18 cellular contexts compared by ENCODE assay signal in the genomic region with DNA sequence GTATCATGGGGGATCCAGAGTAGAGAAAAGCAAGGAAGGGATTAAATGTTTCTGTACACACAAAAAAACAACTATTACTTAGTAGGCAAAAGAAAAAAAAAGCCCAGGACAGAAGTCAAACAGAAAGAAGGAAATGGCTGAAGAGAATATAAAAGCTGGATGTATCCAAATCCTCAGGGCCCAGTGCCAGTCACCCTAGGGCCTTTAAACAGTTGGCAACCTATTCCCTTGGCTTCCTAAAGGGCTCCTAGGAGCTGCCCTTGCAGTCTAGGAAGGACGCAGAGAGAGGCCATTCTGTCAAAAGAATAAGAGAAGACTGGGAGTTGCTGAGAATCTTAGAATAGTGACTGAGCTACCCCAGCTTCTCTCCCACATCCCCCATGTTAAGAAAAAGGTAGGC. TPM values are rescaled to one million over a fixed set of nuclear protein-coding genes. Genes with fewer than 3 reads are reported as not detected.
DNase-seq lines count a peak whose midpoint lies in the region; ATAC-seq and TF ChIP-seq lines count a peak whose summit lies in the region.
"Had no signal": no experiment of that assay in that cellular context is flagged by ENCODE, and none has a peak within 500 bp of the region (broad histone marks: within the 10 kb centered on the region; RNA-seq: fewer than 3 reads in every experiment).

No MANE protein-coding gene starts in this region.

- H3K9me3 Mint-ChIP-seq in activated naive CD8-positive, alpha-beta T cell treated with anti-CD3 and anti-CD28 coated beads, Interleukin-2, amount 50 U/mL, for 24 hours, result no peaks in the 10 kb centered on the region
- H3K9me3 Mint-ChIP-seq in natural killer cell, result no peaks in the 10 kb centered on the region
- H3K9me3 Mint-ChIP-seq: mesothelial cell of epicardium had no signal

- 64 to 89% (median 72%) methylated on average over 1 of the region's 1 CpG for WGBS in heart left ventricle, 4 donors
- WGBS in suprapubic skin, result 41% methylated on average over 1 of the region's 1 CpG

- H3K9me3 ChIP-seq in heart left ventricle (no peaks in the 10 kb centered on the region), suprapubic skin (no peaks in the 10 kb centered on the region)

- H3K4me3 ChIP-seq in heart left ventricle (no peak overlapping the region), suprapubic skin (no peak overlapping the region)
- H3K4me3 ChIP-seq: SK-N-MC had no signal

- H3K27me3 Mint-ChIP-seq in activated naive CD8-positive, alpha-beta T cell treated with anti-CD3 and anti-CD28 coated beads, Interleukin-2, amount 50 U/mL, for 24 hours, result no peaks in the 10 kb centered on the region
- H3K27me3 Mint-ChIP-seq in natural killer cell (ENCODE audit: low read depth in 2 of 2), result no peaks in the 10 kb centered on the region
- H3K27me3 Mint-ChIP-seq: progenitor cell of endocrine pancreas had no signal

- ATAC-seq in heart left ventricle, result no peak
- ATAC-seq in Right ventricle myocardium superior (ENCODE audit: poor library complexity), result no peak
- ATAC-seq in activated naive CD8-positive, alpha-beta T cell treated with anti-CD3 and anti-CD28 coated beads, Interleukin-2, amount 50 U/mL, for 24 hours, result no peak
- ATAC-seq in natural killer cell, result no peak
- no peak for ATAC-seq in HG03175 (IDR thresholded peaks at IDR 0.05; ENCODE audit: unreplicated experiment)
- ATAC-seq in HG02938 (IDR thresholded peaks at IDR 0.05; ENCODE audit: unreplicated experiment), result no peak

- H3K36me3 ChIP-seq in heart left ventricle (peaks cover 0 to 83% (median 70%) of the 10 kb centered on the region in 9 donors), suprapubic skin (peaks cover 67% of the 10 kb centered on the region)

- peaks cover 38% of the 10 kb centered on the region for H3K4me1 Mint-ChIP-seq in activated naive CD8-positive, alpha-beta T cell treated with anti-CD3 and anti-CD28 coated beads, Interleukin-2, amount 50 U/mL, for 24 hours
- H3K4me1 Mint-ChIP-seq in natural killer cell, result peaks cover 40 to 60% of the 10 kb centered on the region in 2 donors

- peak overlapping the region; percentile 2 for H3K27ac Mint-ChIP-seq in activated naive CD8-positive, alpha-beta T cell treated with anti-CD3 and anti-CD28 coated beads, Interleukin-2, amount 50 U/mL, for 24 hours
- H3K27ac Mint-ChIP-seq in natural killer cell, result peak overlapping the region; percentile 63 to 73
- H3K27ac Mint-ChIP-seq: mesothelial cell of epicardium, progenitor cell of endocrine pancreas had no signal

- no peaks in the 10 kb centered on the region for H3K27me3 ChIP-seq in heart left ventricle
- H3K27me3 ChIP-seq in suprapubic skin, result no peaks in the 10 kb centered on the region

- DNase-seq in heart left ventricle, result no peak
- DNase-seq in Right ventricle myocardium superior, result no peak
- no peak for DNase-seq in activated naive CD8-positive, alpha-beta T cell treated with anti-CD3 and anti-CD28 coated beads, Interleukin-2, amount 50 U/mL, for 24 hours
- no peak for DNase-seq in natural killer cell
- no peak for DNase-seq in suprapubic skin (ENCODE audit: low spot score in 2 of 2)
- no peak for DNase-seq in HPDE6-E6E7 (ENCODE audit: extremely low spot score)
- DNase-seq: activated gamma-delta T cell treated with Interleukin-2 at 50 U/mL for 16 hours, GF-D8, Karpas-422, NCI-H1417 treated with DMSO at 0.1 percent for 48 hours, NCI-H510A treated with DMSO at 0.1 percent for 48 hours, OCI-M1 had no signal

- H3K4me1 ChIP-seq in heart left ventricle, result peaks cover 6 to 38% (median 26%) of the 10 kb centered on the region in 12 donors
- peaks cover 48% of the 10 kb centered on the region for H3K4me1 ChIP-seq in suprapubic skin

- H3K4me3 Mint-ChIP-seq in activated naive CD8-positive, alpha-beta T cell treated with anti-CD3 and anti-CD28 coated beads, Interleukin-2, amount 50 U/mL, for 24 hours, result no peak overlapping the region
- H3K4me3 Mint-ChIP-seq in natural killer cell, result no peak overlapping the region
- H3K4me3 Mint-ChIP-seq: mesothelial cell of epicardium had no signal

- intact Hi-C loops in heart left ventricle (cut with DNase I) (no loop called here), Right ventricle myocardium superior (cut with DNase I) (no loop called here), natural killer cell (cut with micrococcal nuclease) (no loop called here)

- H3K27ac ChIP-seq in heart left ventricle, result peak overlapping the region in 11 of 12 donors; percentile 7 to 73 (median 50)
- peak overlapping the region; percentile 26 for H3K27ac ChIP-seq in suprapubic skin
- H3K27ac ChIP-seq: HL-60, SK-N-MC had no signal

- H3K36me3 Mint-ChIP-seq in activated naive CD8-positive, alpha-beta T cell treated with anti-CD3 and anti-CD28 coated beads, Interleukin-2, amount 50 U/mL, for 24 hours (ENCODE audit: low read depth), result peaks cover 29% of the 10 kb centered on the region
- peaks cover 29% of the 10 kb centered on the region for H3K36me3 Mint-ChIP-seq in natural killer cell

- TF ChIP-seq POLR2A in heart left ventricle (IDR thresholded peaks at IDR 0.05), result no peak
- no peak for TF ChIP-seq POLR2A in suprapubic skin (IDR thresholded peaks at IDR 0.05)

- TF ChIP-seq EP300 in suprapubic skin (IDR thresholded peaks at IDR 0.05), result no peak

- TF ChIP-seq CTCF in heart left ventricle (IDR thresholded peaks at IDR 0.05), result no peak
- no peak for TF ChIP-seq CTCF in natural killer cell (IDR thresholded peaks at IDR 0.05)
- no peak for TF ChIP-seq CTCF in suprapubic skin (IDR thresholded peaks at IDR 0.05)

RNA-seq across cellular contexts. Expression of gene B4GALT3, which starts 5.0 kb away (rescaled TPM):
- total RNA-seq in heart left ventricle (10 to 100 TPM; 18.2 to 34.1 (median 22.4) TPM), Right ventricle myocardium superior (20.3 TPM), natural killer cell (10 to 100 TPM; 58.4 to 62.2 (median 59.4) TPM), suprapubic skin (10 to 100 TPM; 26.9 to 36.6 (median 30.0) TPM)
- 10 to 100 TPM; 13.4 to 40.8 TPM for polyA plus RNA-seq in heart left ventricle

RNA-seq across cellular contexts. Expression of gene PPOX, which starts 6.1 kb away (rescaled TPM):
- 10 to 100 TPM in 8 of 9 donors, 1 to 10 TPM in 1; 9.7 to 16.7 (median 13.7) TPM for total RNA-seq in heart left ventricle
- 10 to 100 TPM; 10.7 to 24.3 TPM for polyA plus RNA-seq in heart left ventricle
- 17.1 TPM for total RNA-seq in Right ventricle myocardium superior
- 10 to 100 TPM; 45.5 to 66.3 (median 57.4) TPM for total RNA-seq in natural killer cell
- 10 to 100 TPM; 22.2 to 75.2 (median 37.2) TPM for total RNA-seq in suprapubic skin

RNA-seq across cellular contexts. Expression of gene USP21, which starts 13.0 kb away (rescaled TPM):
- total RNA-seq in heart left ventricle, result 10 to 100 TPM; 12.3 to 20.0 (median 14.6) TPM
- polyA plus RNA-seq in heart left ventricle, result 10 to 100 TPM; 13.0 TPM
- 19.0 TPM for total RNA-seq in Right ventricle myocardium superior
- 10 to 100 TPM; 31.6 to 40.3 (median 35.3) TPM for total RNA-seq in natural killer cell
- total RNA-seq in suprapubic skin, result 10 to 100 TPM; 18.7 to 37.0 (median 28.8) TPM

RNA-seq across cellular contexts. Expression of gene UFC1, which starts 18.6 kb away (rescaled TPM):
- 10 to 100 TPM; 54.4 to 86.9 (median 73.2) TPM for total RNA-seq in heart left ventricle
- 100 to 1,000 TPM in 1 of 2 donors, 10 to 100 TPM in 1; 60.7 to 131 TPM for polyA plus RNA-seq in heart left ventricle
- 81.0 TPM for total RNA-seq in Right ventricle myocardium superior
- total RNA-seq in natural killer cell, result 100 to 1,000 TPM; 109 to 155 (median 117) TPM
- 10 to 100 TPM; 44.2 to 98.8 (median 80.2) TPM for total RNA-seq in suprapubic skin

RNA-seq across cellular contexts. Expression of gene ADAMTS4, which starts 26.5 kb away (rescaled TPM):
- total RNA-seq in heart left ventricle (10 to 100 TPM in 3 of 9 donors, 1 to 10 TPM in 6; 1.6 to 65.2 (median 8.4) TPM), Right ventricle myocardium superior (7.0 TPM), natural killer cell (under 1 TPM; 0.14 to 0.20 (median 0.14) TPM), suprapubic skin (1 to 10 TPM in 3 of 4 donors, under 1 TPM in 1; 0.93 to 9.9 (median 6.3) TPM)
- polyA plus RNA-seq in heart left ventricle, result 1 to 10 TPM; 5.7 to 6.1 TPM
